Comparison of ENCODE assay signal across 15 cellular contexts in genomic region chr21:41459884-41460534, GRCh38. TPM values are rescaled to one million over a fixed set of nuclear protein-coding genes. Genes with fewer than 3 reads are reported as not detected.
DNase-seq lines count a peak whose midpoint lies in the region; ATAC-seq and TF ChIP-seq lines count a peak whose summit lies in the region.
"Had no signal": no experiment of that assay in that cellular context is flagged by ENCODE, and none has a peak within 500 bp of the region (broad histone marks: within the 10 kb centered on the region; RNA-seq: fewer than 3 reads in every experiment).

No MANE protein-coding gene starts in this region.

- no peaks in the 10 kb centered on the region for H3K36me3 ChIP-seq in uterus
- H3K36me3 ChIP-seq: HAP-1 had no signal

- no peaks in the 10 kb centered on the region for H3K4me1 Mint-ChIP-seq in T-helper 2 cell treated with Interferon-gamma antibody and Interleukin-4, amounts not matched to agents 5 μg/mL and 100 μg/mL, for 36 hours (ENCODE audit: low read depth)

- H3K4me1 ChIP-seq in uterus, result no peaks in the 10 kb centered on the region
- H3K4me1 ChIP-seq: HAP-1, heart right ventricle, parathyroid adenoma had no signal

- H3K27ac ChIP-seq in uterus, result no peak overlapping the region
- H3K27ac ChIP-seq: heart right ventricle, parathyroid adenoma, thoracic aorta had no signal

- H3K36me3 Mint-ChIP-seq in T-helper 2 cell treated with Interferon-gamma antibody and Interleukin-4, amounts not matched to agents 5 μg/mL and 100 μg/mL, for 36 hours (ENCODE audit: low read depth), result peaks cover 44% of the 10 kb centered on the region

- peaks cover 8% of the 10 kb centered on the region for H3K9me3 Mint-ChIP-seq in T-helper 2 cell treated with Interferon-gamma antibody and Interleukin-4, amounts not matched to agents 5 μg/mL and 100 μg/mL, for 36 hours

- H3K27me3 Mint-ChIP-seq in T-helper 2 cell treated with Interferon-gamma antibody and Interleukin-4, amounts not matched to agents 5 μg/mL and 100 μg/mL, for 36 hours (ENCODE audit: low read depth), result no peaks in the 10 kb centered on the region

- H3K4me3 ChIP-seq in uterus, result no peak overlapping the region
- H3K4me3 ChIP-seq: esophagus squamous epithelium, HAP-1, heart right ventricle, thoracic aorta had no signal

- peak overlapping the region; percentile 11 for H3K27ac Mint-ChIP-seq in T-helper 2 cell treated with Interferon-gamma antibody and Interleukin-4, amounts not matched to agents 5 μg/mL and 100 μg/mL, for 36 hours

- no peaks in the 10 kb centered on the region for H3K9me3 ChIP-seq in uterus
- H3K9me3 ChIP-seq: esophagus squamous epithelium, HAP-1, heart right ventricle, thoracic aorta had no signal

- intact Hi-C loops in left colon (cut with DNase I, micrococcal nuclease) (loop anchor here in 1 of 2 donors (5.0 kb wide), 1 partner anchor 178 kb away; no protein-coding TSS in a partner anchor), uterus (cut with DNase I; ENCODE audit: low total_unique reads) (loop anchor here (10.0 kb wide), 1 partner anchor 175 kb away; no protein-coding TSS in a partner anchor)

- ATAC-seq in HG03045 (IDR thresholded peaks at IDR 0.05; ENCODE audit: unreplicated experiment) (peak; percentile 11), left colon (peak; percentile 0)

- no peak for TF ChIP-seq POLR2A in uterus (IDR thresholded peaks at IDR 0.05)

- H3K4me3 Mint-ChIP-seq in T-helper 2 cell treated with Interferon-gamma antibody and Interleukin-4, amounts not matched to agents 5 μg/mL and 100 μg/mL, for 36 hours, result no peak overlapping the region

- TF ChIP-seq CTCF in uterus (IDR thresholded peaks at IDR 0.05), result no peak

- no peak for DNase-seq in T-helper 2 cell treated with Interferon-gamma antibody and Interleukin-4, amounts not matched to agents 5 μg/mL and 100 μg/mL, for 36 hours (ENCODE audit: low spot score)
- DNase-seq in T-helper 2 cell (no peak), EL (peak; percentile 41), left colon (no peak), uterus (no peak), cortex of kidney (lab: John Stamatoyannopoulos, UW) (no peak), occipital lobe (lab: John Stamatoyannopoulos, UW) (no peak)
- DNase-seq: esophagus squamous epithelium had no signal

- H3K27me3 ChIP-seq in uterus, result no peaks in the 10 kb centered on the region
- H3K27me3 ChIP-seq: esophagus squamous epithelium, heart right ventricle had no signal

RNA-seq across cellular contexts. Expression of gene MX1, which starts 34.0 kb away (rescaled TPM):
- 10 to 100 TPM; 36.4 to 91.7 TPM for total RNA-seq in left colon
- total RNA-seq in uterus, result 10 to 100 TPM; 23.5 to 96.3 (median 33.4) TPM
- total RNA-seq in occipital lobe, result 12.2 TPM

RNA-seq across cellular contexts. Expression of gene TMPRSS2, which starts 47.9 kb away (rescaled TPM):
- total RNA-seq in left colon (100 to 1,000 TPM; 471 to 667 TPM), uterus (1 to 10 TPM in 1 of 4 donors, under 1 TPM in 1, not detected in 2; 0.26 to 1.5 TPM), occipital lobe (not detected)
- total RNA-seq: dermis blood vessel endothelial cell, heart right ventricle, LHCN-M2 had no signal

Comparison
In these comparisons a context has a peak if more than half of its experiments do, and no peak if none do; other contexts are left out.
1. RNA of gene TMPRSS2, which starts 47.9 kb away (total RNA-seq): 471 to 667 TPM in left colon; 0.26 to 1.5 TPM in uterus and not detected in occipital lobe (single experiment); every median in the first group is over 100 times any median in the second.